Comparison of ENCODE assay signal across 1 cellular context in the genomic region with DNA sequence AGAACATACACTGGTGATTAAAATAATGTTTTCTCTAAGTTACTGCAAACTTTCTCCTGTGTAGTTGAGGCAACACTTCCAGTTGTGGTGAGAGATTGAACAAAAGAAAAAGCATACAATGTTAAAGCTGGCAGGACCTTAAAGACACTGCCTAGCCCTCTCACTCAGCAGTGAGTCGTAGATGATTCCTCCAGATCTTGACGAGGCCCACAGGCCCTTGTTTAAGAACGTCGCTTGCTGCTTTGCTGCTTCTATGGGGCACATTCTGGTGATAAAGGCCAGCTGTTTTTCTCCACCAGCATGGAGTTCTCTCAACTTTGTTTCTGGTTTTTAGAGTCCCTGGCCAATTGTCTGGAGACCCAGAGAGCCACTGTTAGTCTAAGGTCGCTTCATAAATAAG.
TF ChIP-seq lines count a peak whose summit lies in the region.

No MANE protein-coding gene starts in this region.

TF ChIP-seq in GM23338, 12 proteins besides CTCF, POLR2A, EP300 and RAD21 (continued from another document):
- TF ChIP-seq, protein P1, sequence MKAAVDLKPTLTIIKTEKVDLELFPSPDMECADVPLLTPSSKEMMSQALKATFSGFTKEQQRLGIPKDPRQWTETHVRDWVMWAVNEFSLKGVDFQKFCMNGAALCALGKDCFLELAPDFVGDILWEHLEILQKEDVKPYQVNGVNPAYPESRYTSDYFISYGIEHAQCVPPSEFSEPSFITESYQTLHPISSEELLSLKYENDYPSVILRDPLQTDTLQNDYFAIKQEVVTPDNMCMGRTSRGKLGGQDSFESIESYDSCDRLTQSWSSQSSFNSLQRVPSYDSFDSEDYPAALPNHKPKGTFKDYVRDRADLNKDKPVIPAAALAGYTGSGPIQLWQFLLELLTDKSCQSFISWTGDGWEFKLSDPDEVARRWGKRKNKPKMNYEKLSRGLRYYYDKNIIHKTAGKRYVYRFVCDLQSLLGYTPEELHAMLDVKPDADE (IDR thresholded peaks at IDR 0.05), result no peak
- TF ChIP-seq, protein P2, sequence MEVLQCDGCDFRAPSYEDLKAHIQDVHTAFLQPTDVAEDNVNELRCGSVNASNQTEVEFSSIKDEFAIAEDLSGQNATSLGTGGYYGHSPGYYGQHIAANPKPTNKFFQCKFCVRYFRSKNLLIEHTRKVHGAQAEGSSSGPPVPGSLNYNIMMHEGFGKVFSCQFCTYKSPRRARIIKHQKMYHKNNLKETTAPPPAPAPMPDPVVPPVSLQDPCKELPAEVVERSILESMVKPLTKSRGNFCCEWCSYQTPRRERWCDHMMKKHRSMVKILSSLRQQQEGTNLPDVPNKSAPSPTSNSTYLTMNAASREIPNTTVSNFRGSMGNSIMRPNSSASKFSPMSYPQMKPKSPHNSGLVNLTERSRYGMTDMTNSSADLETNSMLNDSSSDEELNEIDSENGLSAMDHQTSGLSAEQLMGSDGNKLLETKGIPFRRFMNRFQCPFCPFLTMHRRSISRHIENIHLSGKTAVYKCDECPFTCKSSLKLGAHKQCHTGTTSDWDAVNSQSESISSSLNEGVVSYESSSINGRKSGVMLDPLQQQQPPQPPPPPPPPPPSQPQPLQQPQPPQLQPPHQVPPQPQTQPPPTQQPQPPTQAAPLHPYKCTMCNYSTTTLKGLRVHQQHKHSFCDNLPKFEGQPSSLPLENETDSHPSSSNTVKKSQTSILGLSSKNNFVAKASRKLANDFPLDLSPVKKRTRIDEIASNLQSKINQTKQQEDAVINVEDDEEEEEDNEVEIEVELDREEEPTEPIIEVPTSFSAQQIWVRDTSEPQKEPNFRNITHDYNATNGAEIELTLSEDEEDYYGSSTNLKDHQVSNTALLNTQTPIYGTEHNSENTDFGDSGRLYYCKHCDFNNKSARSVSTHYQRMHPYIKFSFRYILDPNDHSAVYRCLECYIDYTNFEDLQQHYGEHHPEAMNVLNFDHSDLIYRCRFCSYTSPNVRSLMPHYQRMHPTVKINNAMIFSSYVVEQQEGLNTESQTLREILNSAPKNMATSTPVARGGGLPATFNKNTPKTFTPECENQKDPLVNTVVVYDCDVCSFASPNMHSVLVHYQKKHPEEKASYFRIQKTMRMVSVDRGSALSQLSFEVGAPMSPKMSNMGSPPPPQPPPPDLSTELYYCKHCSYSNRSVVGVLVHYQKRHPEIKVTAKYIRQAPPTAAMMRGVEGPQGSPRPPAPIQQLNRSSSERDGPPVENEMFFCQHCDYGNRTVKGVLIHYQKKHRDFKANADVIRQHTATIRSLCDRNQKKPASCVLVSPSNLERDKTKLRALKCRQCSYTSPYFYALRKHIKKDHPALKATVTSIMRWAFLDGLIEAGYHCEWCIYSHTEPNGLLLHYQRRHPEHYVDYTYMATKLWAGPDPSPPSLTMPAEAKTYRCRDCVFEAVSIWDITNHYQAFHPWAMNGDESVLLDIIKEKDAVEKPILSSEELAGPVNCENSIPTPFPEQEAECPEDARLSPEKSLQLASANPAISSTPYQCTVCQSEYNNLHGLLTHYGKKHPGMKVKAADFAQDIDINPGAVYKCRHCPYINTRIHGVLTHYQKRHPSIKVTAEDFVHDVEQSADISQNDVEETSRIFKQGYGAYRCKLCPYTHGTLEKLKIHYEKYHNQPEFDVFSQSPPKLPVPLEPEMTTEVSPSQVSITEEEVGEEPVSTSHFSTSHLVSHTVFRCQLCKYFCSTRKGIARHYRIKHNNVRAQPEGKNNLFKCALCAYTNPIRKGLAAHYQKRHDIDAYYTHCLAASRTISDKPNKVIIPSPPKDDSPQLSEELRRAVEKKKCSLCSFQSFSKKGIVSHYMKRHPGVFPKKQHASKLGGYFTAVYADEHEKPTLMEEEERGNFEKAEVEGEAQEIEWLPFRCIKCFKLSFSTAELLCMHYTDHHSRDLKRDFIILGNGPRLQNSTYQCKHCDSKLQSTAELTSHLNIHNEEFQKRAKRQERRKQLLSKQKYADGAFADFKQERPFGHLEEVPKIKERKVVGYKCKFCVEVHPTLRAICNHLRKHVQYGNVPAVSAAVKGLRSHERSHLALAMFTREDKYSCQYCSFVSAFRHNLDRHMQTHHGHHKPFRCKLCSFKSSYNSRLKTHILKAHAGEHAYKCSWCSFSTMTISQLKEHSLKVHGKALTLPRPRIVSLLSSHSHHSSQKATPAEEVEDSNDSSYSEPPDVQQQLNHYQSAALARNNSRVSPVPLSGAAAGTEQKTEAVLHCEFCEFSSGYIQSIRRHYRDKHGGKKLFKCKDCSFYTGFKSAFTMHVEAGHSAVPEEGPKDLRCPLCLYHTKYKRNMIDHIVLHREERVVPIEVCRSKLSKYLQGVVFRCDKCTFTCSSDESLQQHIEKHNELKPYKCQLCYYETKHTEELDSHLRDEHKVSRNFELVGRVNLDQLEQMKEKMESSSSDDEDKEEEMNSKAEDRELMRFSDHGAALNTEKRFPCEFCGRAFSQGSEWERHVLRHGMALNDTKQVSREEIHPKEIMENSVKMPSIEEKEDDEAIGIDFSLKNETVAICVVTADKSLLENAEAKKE (CRISPR knock-in tag; IDR thresholded peaks at IDR 0.05), result no peak
- TF ChIP-seq NANOG (IDR thresholded peaks at IDR 0.05; ENCODE audit: borderline replicate concordance), result no peak
- no peak for TF ChIP-seq ZNF114 (CRISPR knock-in tag; IDR thresholded peaks at IDR 0.05)
- TF ChIP-seq CREB1 (CRISPR knock-in tag; IDR thresholded peaks at IDR 0.05; ENCODE audit: low read depth), result no peak
- TF ChIP-seq POLR2AphosphoS5 (IDR thresholded peaks at IDR 0.05; ENCODE audit: low read depth), result no peak
- TF ChIP-seq EZH2 (IDR thresholded peaks at IDR 0.05; ENCODE audit: low read depth, unreplicated experiment), result no peak
- TF ChIP-seq JUNB (IDR thresholded peaks at IDR 0.05; ENCODE audit: unreplicated experiment), result no peak
- no peak for TF ChIP-seq ZNF331 (CRISPR knock-in tag; IDR thresholded peaks at IDR 0.05; ENCODE audit: low read depth)
